ENCODE assay signal across 12 cellular contexts in genomic region chr18:73181-73777, GRCh38. TPM values are rescaled to one million over a fixed set of nuclear protein-coding genes. Genes with fewer than 3 reads are reported as not detected.
DNase-seq lines count a peak whose midpoint lies in the region; ATAC-seq and TF ChIP-seq lines count a peak whose summit lies in the region.
"Not testable (repeated sequence)": the region's sequence is repeated elsewhere in the genome, so short reads cannot be mapped to it uniquely, and the experiment has no call there.
"Had no signal": no experiment of that assay in that cellular context is flagged by ENCODE, and none has a peak within 500 bp of the region (broad histone marks: within the 10 kb centered on the region; RNA-seq: fewer than 3 reads in every experiment).

No MANE protein-coding gene starts in this region.

- 30 to 69% (median 52%) methylated on average over 7 to 40 of the region's 48 CpGs for WGBS in adrenal gland, 4 donors

- H3K4me3 Mint-ChIP-seq in glutamatergic neuron (ENCODE audit: unreplicated experiment) = peak overlapping the region; percentile 55

- H3K27ac Mint-ChIP-seq in glutamatergic neuron (ENCODE audit: unreplicated experiment) = not testable (repeated sequence)

- not testable (repeated sequence) for H3K4me1 ChIP-seq in A673 (ENCODE audit: insufficient read depth, low read length, poor library complexity, severe bottlenecking); DOHH2 (ENCODE audit: control insufficient read depth, low read length); HEK293 (ENCODE audit: control insufficient read depth, insufficient read depth, low read length); RWPE2 (ENCODE audit: insufficient read depth, poor library complexity, severe bottlenecking); adrenal gland (replicated peaks in 1 of 2); osteoblast (ENCODE audit: insufficient read depth, low read length)

- DNase-seq in A673 (ENCODE audit: low spot score); RWPE2 (ENCODE audit: low spot score); adrenal gland; glutamatergic neuron; osteoblast (ENCODE audit: insufficient read length, low spot score, missing footprints): not testable (repeated sequence)
- DNase-seq in NCI-H2227 (lab: John Stamatoyannopoulos, UW; ENCODE audit: unreplicated experiment) = peak; percentile 51

- not testable (repeated sequence) for H2AFZ ChIP-seq in osteoblast (ENCODE audit: low read length)

- intact Hi-C loops in A673 (cut with micrococcal nuclease; ENCODE audit: unreplicated experiment); adrenal gland (cut with DNase I): not testable (repeated sequence)

- H3K27me3 ChIP-seq in A673 (replicated peaks; ENCODE audit: insufficient read depth, low read depth, low read length, poor library complexity); DOHH2 (ENCODE audit: control insufficient read depth, low read length); RWPE2 (ENCODE audit: insufficient read depth, poor library complexity, severe bottlenecking); adrenal gland; osteoblast (ENCODE audit: insufficient read depth, low read length): not testable (repeated sequence)

- H3K36me3 Mint-ChIP-seq in glutamatergic neuron (ENCODE audit: unreplicated experiment) = not testable (repeated sequence)

- H3K27ac ChIP-seq in A673 (ENCODE audit: low read depth, low read length, poor library complexity, severe bottlenecking); DOHH2 (ENCODE audit: low read depth, low read length); HEK293 (ENCODE audit: extremely low read depth, low read depth, low read length); RWPE2 (ENCODE audit: poor library complexity, severe bottlenecking); adrenal gland; osteoblast (ENCODE audit: low read depth, low read length): not testable (repeated sequence)

- not testable (repeated sequence) for H3K4me1 Mint-ChIP-seq in glutamatergic neuron (ENCODE audit: low read depth, unreplicated experiment)

- H3K9me3 ChIP-seq in A673 (ENCODE audit: low read depth, low read length, poor library complexity, severe bottlenecking); DOHH2 (ENCODE audit: control insufficient read depth, insufficient read depth, low read length); HEK293 (ENCODE audit: control insufficient read depth, insufficient read depth, low read depth, low read length); RWPE2 (ENCODE audit: severe bottlenecking); adrenal gland (replicated peaks in 1 of 3); osteoblast (ENCODE audit: low read depth, low read length): not testable (repeated sequence)

- CTCF ChIA-PET in A673 (lab: Charles Lee) = not testable (repeated sequence)
- CTCF ChIA-PET in HEK293 (lab: Yijun Ruan, JAX) = interaction anchor here (0.7 kb wide), 2 partner anchors 134 to 243 kb away, joined by 3 read pairs; no protein-coding TSS in a partner anchor

- not testable (repeated sequence) for H3F3A ChIP-seq in DOHH2 (ENCODE audit: control insufficient read depth, insufficient read depth)

- H3K9me3 Mint-ChIP-seq in glutamatergic neuron (ENCODE audit: unreplicated experiment) = not testable (repeated sequence)

- H3K79me2 ChIP-seq in DOHH2 (ENCODE audit: control insufficient read depth, low read length); osteoblast (ENCODE audit: insufficient read depth, low read length): not testable (repeated sequence)

- not testable (repeated sequence) for ATAC-seq in RWPE2 (ENCODE audit: low read depth)

- not testable (repeated sequence) for H3K9me2 ChIP-seq in DOHH2 (replicated peaks; ENCODE audit: control insufficient read depth, low read length)

- not testable (repeated sequence) for TF ChIP-seq POLR2A in adrenal gland (IDR thresholded peaks at IDR 0.05)

- H3K27me3 Mint-ChIP-seq in glutamatergic neuron (ENCODE audit: unreplicated experiment) = not testable (repeated sequence)

- H3K4me3 ChIP-seq in A673 (ENCODE audit: low read depth, low read length, poor library complexity, severe bottlenecking); DOHH2 (ENCODE audit: low read length); RWPE2 (ENCODE audit: severe bottlenecking); adrenal gland; osteoblast (ENCODE audit: insufficient read depth, low read length): not testable (repeated sequence)
- H3K4me3 ChIP-seq in HEK293 (ENCODE audit: low read depth, low read length) = peak overlapping the region; percentile 21

- H4K20me1 ChIP-seq in DOHH2 (ENCODE audit: control insufficient read depth, insufficient read depth, low read depth, low read length); osteoblast (ENCODE audit: insufficient read depth, low read length): not testable (repeated sequence)

- not testable (repeated sequence) for BruUV-seq in A673 (replicated peaks; lab: Mats Ljungman, UMichigan)

- H3K4me2 ChIP-seq in DOHH2 (ENCODE audit: low read length); osteoblast (ENCODE audit: insufficient read depth, low read length): not testable (repeated sequence)

- TF ChIP-seq CTCF in A673 (conservative IDR thresholded peaks at IDR 0.05; ENCODE audit: low read depth, low read length) = peak; percentile 55
- peak; percentile 50 for TF ChIP-seq CTCF in DOHH2 (IDR thresholded peaks at IDR 0.05; ENCODE audit: low read depth, low read length, poor library complexity, severe bottlenecking)
- not testable (repeated sequence) for TF ChIP-seq CTCF in HEK293 (tag by site-specific recombination; IDR thresholded peaks at IDR 0.05)
- peak; percentile 47 for TF ChIP-seq CTCF in RWPE2 (IDR thresholded peaks at IDR 0.05; ENCODE audit: poor library complexity, severe bottlenecking)
- TF ChIP-seq CTCF in adrenal gland (IDR thresholded peaks at IDR 0.05) = peak in 4 of 6 experiments; percentile 5 to 26 (median 12)
- TF ChIP-seq CTCF in glutamatergic neuron (IDR thresholded peaks at IDR 0.05; ENCODE audit: partially characterized antibody, unreplicated experiment) = peak; percentile 73
- TF ChIP-seq CTCF in osteoblast (IDR thresholded peaks at IDR 0.05; ENCODE audit: extremely low read depth, low read depth, low read length) = peak; percentile 20

- POLR2A ChIA-PET in A673 (lab: Charles Lee; ENCODE audit: low non-redundant PET); HEK293 (lab: Yijun Ruan, JAX): not testable (repeated sequence)

- not testable (repeated sequence) for H3K36me3 ChIP-seq in A673 (ENCODE audit: insufficient read depth, low read length, poor library complexity, severe bottlenecking); DOHH2 (ENCODE audit: control insufficient read depth, low read length); HEK293 (ENCODE audit: control insufficient read depth in 2 of 2, insufficient read depth in 1 of 2, low read length in 2 of 2); RWPE2 (ENCODE audit: low read depth); adrenal gland (replicated peaks in 1 of 2); osteoblast (ENCODE audit: insufficient read depth, low read length)

TF ChIP-seq in HEK293, 187 proteins besides CTCF, POLR2A, EP300 and RAD21:
- TF ChIP-seq ZNF335 (tag by site-specific recombination; conservative IDR thresholded peaks at IDR 0.05) (peak; percentile 34; the same call in 1 of the 2 replicates), GLIS1 (tag by site-specific recombination; IDR thresholded peaks at IDR 0.05) (peak; percentile 67)

RNA-seq across cellular contexts. Expression of gene TUBB8B, which starts 23.9 kb away (rescaled TPM):
- total RNA-seq in A673 (2021) (0.77 and 0.79 TPM in 2 replicates), adrenal gland (1 to 10 TPM in 2 of 8 donors, not detected in 6; 1.1 to 1.3 TPM), glutamatergic neuron (ENCODE audit: unreplicated experiment) (not detected), osteoblast (not detected in 2 replicates)
- polyA plus RNA-seq in adrenal gland = under 1 TPM in 1 of 3 donors, not detected in 2; 0.88 TPM
- total RNA-seq: A172; CD4-positive, CD25-positive, alpha-beta regulatory T cell; GM23248; RPMI7951 had no signal
- polyA plus RNA-seq: CD4-positive, CD25-positive, alpha-beta regulatory T cell; GM23248 had no signal
